Comparison of ENCODE assay signal across 24 cellular contexts in the genomic region with DNA sequence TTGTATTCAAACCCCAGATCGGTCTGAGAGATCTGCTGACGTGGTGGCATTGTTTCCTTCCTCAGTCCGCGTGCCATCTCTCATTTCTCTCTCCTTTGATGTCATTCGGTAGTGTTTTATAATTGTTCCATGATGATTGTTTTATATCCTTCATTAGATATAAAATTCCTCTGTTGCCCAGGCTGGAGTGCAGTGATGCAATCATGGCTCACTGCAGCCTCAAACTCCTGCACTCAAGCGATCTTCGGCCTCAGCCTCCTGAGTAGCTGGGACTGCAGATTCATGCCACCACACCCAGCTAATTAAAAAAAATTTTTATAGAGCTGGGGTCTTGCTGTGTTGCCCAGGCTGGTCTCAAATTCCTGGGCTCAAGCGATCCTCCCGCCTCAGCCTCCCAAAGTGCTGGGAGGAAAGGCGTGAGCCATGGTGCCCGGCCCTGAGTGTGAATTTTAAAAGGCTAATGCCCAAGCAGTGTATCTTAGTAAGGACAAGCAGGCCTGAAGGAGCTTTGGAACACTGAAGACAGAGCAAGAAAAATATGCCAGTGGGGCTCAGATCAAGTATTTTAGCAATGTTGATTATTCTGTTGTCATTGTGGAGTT. TPM values are rescaled to one million over a fixed set of nuclear protein-coding genes. Genes with fewer than 3 reads are reported as not detected.
"Had no signal": no experiment of that assay in that cellular context is flagged by ENCODE, and none has a peak within 500 bp of the region (broad histone marks: within the 10 kb centered on the region; RNA-seq: fewer than 3 reads in every experiment).

No MANE protein-coding gene starts in this region.

- H3K27ac Mint-ChIP-seq: endodermal cell; naive thymus-derived CD8-positive, alpha-beta T cell; type B pancreatic cell had no signal

- ATAC-seq: left cardiac atrium; naive thymus-derived CD8-positive, alpha-beta T cell; sciatic nerve had no signal

- H3K4me3 ChIP-seq: coronary artery, hepatocyte, prostate gland, stomach, thoracic aorta, uterus had no signal

- H3K4me1 Mint-ChIP-seq: endodermal cell had no signal

- H3K9ac ChIP-seq: parathyroid adenoma had no signal

- H3K4me3 Mint-ChIP-seq: endodermal cell; naive thymus-derived CD8-positive, alpha-beta T cell; type B pancreatic cell had no signal

- H3K4me2 ChIP-seq: hepatocyte had no signal

- H2AFZ ChIP-seq: hepatocyte, parathyroid adenoma had no signal

- H3K9me3 ChIP-seq: prostate gland, stomach, thoracic aorta, uterus had no signal

- H3K27ac ChIP-seq: coronary artery, hepatocyte, parathyroid adenoma, prostate gland, stomach, thoracic aorta, uterus had no signal

- H3K27me3 ChIP-seq: hepatocyte, stomach, uterus had no signal

- H3K27me3 Mint-ChIP-seq: naive thymus-derived CD8-positive, alpha-beta T cell; type B pancreatic cell had no signal

- H3K9me3 Mint-ChIP-seq: naive thymus-derived CD8-positive, alpha-beta T cell had no signal

- H3K36me3 ChIP-seq: prostate gland, stomach, thoracic aorta, uterus had no signal

- DNase-seq: effector CD4-positive, alpha-beta T cell; endodermal cell; erythroblast; foreskin melanocyte; head of caudate nucleus; kidney; left cardiac atrium; mesendoderm; naive thymus-derived CD8-positive, alpha-beta T cell; stimulated activated naive CD4-positive, alpha-beta T cell; stomach; substantia nigra; uterus had no signal

RNA-seq across cellular contexts. Expression of a gene that starts 38.9 kb away (rescaled TPM):
- total RNA-seq: chondrocyte; dermis microvascular lymphatic vessel endothelial cell; endodermal cell; endothelial cell of umbilical vein; left cardiac atrium; lung microvascular endothelial cell; naive thymus-derived CD8-positive, alpha-beta T cell had no signal
